ENCODE assay signal across 9 cellular contexts in genomic region chr6:79466222-79466834, GRCh38.
DNase-seq lines count a peak whose midpoint lies in the region; ATAC-seq and TF ChIP-seq lines count a peak whose summit lies in the region.
"Had no signal": no experiment of that assay in that cellular context is flagged by ENCODE, and none has a peak within 500 bp of the region (broad histone marks: within the 10 kb centered on the region; RNA-seq: fewer than 3 reads in every experiment).

No MANE protein-coding gene starts in this region.

- ATAC-seq in GM21737 (IDR thresholded peaks at IDR 0.05; ENCODE audit: unreplicated experiment) = no peak

- H3K4me3 ChIP-seq in astrocyte of the cerebellum (ENCODE audit: low read depth, low read length) = no peak overlapping the region
- no peak overlapping the region for H3K4me3 ChIP-seq in liver (ENCODE audit: low read depth in 1 of 3, low read length in 3 of 3)
- H3K4me3 ChIP-seq: BLaER1 treated with 17β-estradiol and CSF1 and Interleukin-3, amounts not matched to agents 10 nM and 100 nM had no signal

- H3K4me1 ChIP-seq in liver (ENCODE audit: control insufficient read depth in 4 of 4, insufficient read depth in 4 of 4, low read length in 3 of 4) = no peaks in the 10 kb centered on the region
- H3K4me1 ChIP-seq: BLaER1 treated with 17β-estradiol and CSF1 and Interleukin-3, amounts not matched to agents 10 nM and 100 nM had no signal

- 22% methylated on average over 6 of the region's 6 CpGs for WGBS in liver

- peak; percentile 91 to 92 for TF ChIP-seq RAD21 in liver (IDR thresholded peaks at IDR 0.05)

- no peaks in the 10 kb centered on the region for H3K9me3 ChIP-seq in liver (ENCODE audit: control insufficient read depth in 4 of 4, low read length in 3 of 4)
- H3K9me3 ChIP-seq: BLaER1 treated with 17β-estradiol and CSF1 and Interleukin-3, amounts not matched to agents 10 nM and 100 nM had no signal

- no peaks in the 10 kb centered on the region for H3K27me3 ChIP-seq in liver (ENCODE audit: control insufficient read depth in 4 of 4, insufficient read depth in 4 of 4, low read length in 3 of 4)
- H3K27me3 ChIP-seq: BLaER1 treated with 17β-estradiol and CSF1 and Interleukin-3, amounts not matched to agents 10 nM and 100 nM had no signal

- DNase-seq in NCI-H1092 treated with DMSO at 0.1 percent for 48 hours (lab: John Stamatoyannopoulos, UW) (peak; percentile 12), NCI-H1092 (lab: John Stamatoyannopoulos, UW) (no peak), LHCN-M2 (ENCODE audit: low read depth) (peak; percentile 49), astrocyte of the cerebellum (ENCODE audit: low read depth) (peak; percentile 18), NCI-H187 (lab: John Stamatoyannopoulos, UW) (no peak)
- no peak for DNase-seq in activated CD4-positive, alpha-beta T cell treated with anti-CD3 and anti-CD28 coated beads, Interleukin-2, amount 50 U/mL, for 48 hours

- TF ChIP-seq CTCF in astrocyte of the cerebellum (IDR thresholded peaks at IDR 0.05; ENCODE audit: low read depth, low read length, missing control alignments) = peak; percentile 32
- peak; percentile 58 for TF ChIP-seq CTCF in liver (IDR thresholded peaks at IDR 0.05; ENCODE audit: low read depth, low read length, missing input control)

- H3K36me3 ChIP-seq in liver (ENCODE audit: control insufficient read depth in 4 of 4, insufficient read depth in 3 of 4, low read depth in 1 of 4, low read length in 3 of 4) = no peaks in the 10 kb centered on the region
- H3K36me3 ChIP-seq: BLaER1 treated with 17β-estradiol and CSF1 and Interleukin-3, amounts not matched to agents 10 nM and 100 nM had no signal

- no peak overlapping the region for H3K27ac ChIP-seq in liver (ENCODE audit: low read depth in 1 of 2, low read length in 2 of 2)
- H3K27ac ChIP-seq: BLaER1 treated with 17β-estradiol and CSF1 and Interleukin-3, amounts not matched to agents 10 nM and 100 nM had no signal

- H3K9ac ChIP-seq in liver (ENCODE audit: low read depth in 1 of 2, low read length in 2 of 2) = no peak overlapping the region
- H3K9ac ChIP-seq: BLaER1 treated with 17β-estradiol and CSF1 and Interleukin-3, amounts not matched to agents 10 nM and 100 nM had no signal

- in situ Hi-C loops in astrocyte of the cerebellum (cut with HindIII; ENCODE audit: low sequenced_read_pairs) = no loop called here

TF ChIP-seq in liver, 16 proteins besides CTCF, POLR2A, EP300 and RAD21:
- TF ChIP-seq SP1 (IDR thresholded peaks at IDR 0.05) = no peak
- TF ChIP-seq RXRA (IDR thresholded peaks at IDR 0.05) = no peak
- TF ChIP-seq TAF1 (conservative IDR thresholded peaks at IDR 0.05) = no peak
- TF ChIP-seq HNF4A (conservative IDR thresholded peaks at IDR 0.05) = peak in 1 of 2 donors; percentile 10
- TF ChIP-seq EGR1 (IDR thresholded peaks at IDR 0.05; ENCODE audit: low read depth in 2 of 2) = no peak
- no peak for TF ChIP-seq FOXA2 (IDR thresholded peaks at IDR 0.05)
- no peak for TF ChIP-seq REST (IDR thresholded peaks at IDR 0.05)
- no peak for TF ChIP-seq HNF4G (IDR thresholded peaks at IDR 0.05)

Comparison
In these comparisons a context has a peak if more than half of its experiments do, and no peak if none do; other contexts are left out.
1. DNase-seq: peak in NCI-H1092 treated with DMSO at 0.1 percent for 48 hours (single experiment), LHCN-M2 (single experiment) and astrocyte of the cerebellum (single experiment); none in NCI-H1092 (single experiment), NCI-H187 (0 of 2) and activated CD4-positive, alpha-beta T cell treated with anti-CD3 and anti-CD28 coated beads, Interleukin-2, amount 50 U/mL, for 48 hours (0 of 2).